Comparison of ENCODE assay signal across 26 cellular contexts in genomic region chr17:39170051-39170450, GRCh38. TPM values are rescaled to one million over a fixed set of nuclear protein-coding genes. Genes with fewer than 3 reads are reported as not detected.
"Had no signal": no experiment of that assay in that cellular context is flagged by ENCODE, and none has a peak within 500 bp of the region (broad histone marks: within the 10 kb centered on the region; RNA-seq: fewer than 3 reads in every experiment).

No MANE protein-coding gene starts in this region.

- H3K4me2 ChIP-seq: PC-9 had no signal

- H3K27ac ChIP-seq: ascending aorta, body of pancreas, PC-9, VCaP had no signal

- ATAC-seq: activated CD4-positive, alpha-beta T cell treated with anti-CD3 and anti-CD28 coated beads for 36 hours; activated CD8-positive, alpha-beta T cell treated with anti-CD3 and anti-CD28 coated beads for 36 hours; activated naive CD4-positive, alpha-beta T cell treated with anti-CD3 and anti-CD28 coated beads, Interleukin-2, amount 50 U/mL, for 72 hours; activated naive CD8-positive, alpha-beta T cell treated with anti-CD3 and anti-CD28 coated beads, Interleukin-2, amount 50 U/mL, for 24 hours; body of pancreas had no signal

- H3K4me3 ChIP-seq: ascending aorta, body of pancreas, MG63, PC-9 had no signal

- H3K27me3 ChIP-seq: ascending aorta, body of pancreas, MG63 had no signal

- DNase-seq: activated CD4-positive, alpha-beta T cell treated with anti-CD3 and anti-CD28 coated beads for 36 hours; activated CD4-positive, alpha-beta T cell treated with anti-CD3 and anti-CD28 coated beads, Interleukin-2, amount 50 U/mL, for 1 hour; activated CD8-positive, alpha-beta memory T cell treated with anti-CD3 and anti-CD28 coated beads, Interleukin-2, amount 50 U/mL, for 4 hours; activated CD8-positive, alpha-beta T cell treated with anti-CD3 and anti-CD28 coated beads for 36 hours; activated effector memory CD4-positive, alpha-beta T cell treated with Interleukin-2 at 50 U/mL for 16 hours; activated naive CD4-positive, alpha-beta T cell treated with Interleukin-2 at 50 U/mL for 16 hours; activated naive CD8-positive, alpha-beta T cell treated with anti-CD3 and anti-CD28 coated beads, Interleukin-2, amount 50 U/mL, for 24 hours; amniotic stem cell; body of pancreas; KG1; MG63; NCI-H1092 treated with DMSO at 0.1 percent for 48 hours; NCI-H1417 treated with DMSO at 0.1 percent for 48 hours; NCI-H1694; NCI-H2029; NCI-H345; NCI-H510A; NCI-H526 treated with DMSO at 0.1 percent for 48 hours; PC-9; SHP77 treated with DMSO at 0.1 percent for 48 hours had no signal

- H2AFZ ChIP-seq: PC-9 had no signal

- H3K9me3 ChIP-seq: ascending aorta, body of pancreas had no signal

RNA-seq across cellular contexts. Expression of gene ARL5C, which starts 4.1 kb away (rescaled TPM):
- total RNA-seq: activated CD4-positive, alpha-beta T cell treated with anti-CD3 and anti-CD28 coated beads for 36 hours; activated CD8-positive, alpha-beta T cell treated with anti-CD3 and anti-CD28 coated beads for 36 hours; activated T-helper 1 cell treated with anti-CD3 and anti-CD28 coated beads, Interleukin-12 subunit alpha, Interleukin-12 subunit beta, Interleukin-2, Interleukin-4 antibody, amounts not matched to agents 30 ng/mL and 10 ng/mL and 1 ng/mL, durations not matched to agents 14 hours and 24 hours and 36 hours; ascending aorta; bronchial epithelial cell; PC-9; SK-MEL-5 had no signal

RNA-seq across cellular contexts. Expression of gene STAC2, which starts 55.7 kb away (rescaled TPM):
- total RNA-seq: activated CD4-positive, alpha-beta T cell treated with anti-CD3 and anti-CD28 coated beads for 36 hours; activated naive CD4-positive, alpha-beta T cell treated with anti-CD3 and anti-CD28 coated beads, Interleukin-2, amount 50 U/mL, for 72 hours; body of pancreas; bronchial epithelial cell; SK-MEL-5 had no signal
